In the genomic region with DNA sequence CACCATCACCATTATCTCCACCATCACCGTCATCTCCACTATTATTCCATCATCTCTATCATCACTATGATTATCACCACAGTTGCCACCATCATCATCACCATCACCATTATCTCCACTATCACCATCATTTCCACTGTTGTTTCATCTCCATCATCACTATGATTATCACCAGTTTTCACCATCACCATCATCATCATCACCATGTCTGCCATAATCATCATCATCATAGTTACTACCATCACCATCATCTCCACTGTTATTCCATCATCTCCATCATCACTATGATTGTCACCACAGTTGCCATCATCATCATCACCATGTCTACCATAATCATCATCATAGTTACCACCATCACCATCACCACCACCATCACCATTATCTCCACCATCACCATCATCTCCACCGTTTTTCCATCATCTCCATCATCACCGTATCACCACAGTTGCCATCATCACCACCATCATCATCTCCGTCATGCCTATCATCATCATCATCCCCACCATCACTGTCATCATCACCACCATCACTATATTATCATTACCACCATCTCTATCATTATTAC, we compare ENCODE assay signal across 23 cellular contexts.
"Had no signal": no experiment of that assay in that cellular context is flagged by ENCODE, and none has a peak within 500 bp of the region (broad histone marks: within the 10 kb centered on the region; RNA-seq: fewer than 3 reads in every experiment).

No MANE protein-coding gene starts in this region.

- H3K9me3 ChIP-seq: colonic mucosa, lower lobe of right lung, mucosa of descending colon had no signal

- H3K4me3 Mint-ChIP-seq: immature natural killer cell, mesothelial cell of epicardium had no signal

- H3K4me1 ChIP-seq: colonic mucosa, esophagus muscularis mucosa, foreskin keratinocyte, gastroesophageal sphincter, heart left ventricle, lower lobe of right lung had no signal

- H3K27ac Mint-ChIP-seq: immature natural killer cell, mesothelial cell of epicardium had no signal

- DNase-seq: colonic mucosa; dermis blood vessel endothelial cell; effector CD4-positive, alpha-beta T cell; effector memory CD4-positive, alpha-beta T cell; foreskin keratinocyte; heart left ventricle; hypothalamus; immature natural killer cell; kidney; kidney glomerular epithelial cell; left colon; lower lobe of right lung; mesenchymal stem cell; mucosa of descending colon had no signal

- H3K36me3 Mint-ChIP-seq: mesothelial cell of epicardium had no signal

- H3K27ac ChIP-seq: colonic mucosa, dorsolateral prefrontal cortex, esophagus muscularis mucosa, foreskin keratinocyte, gastroesophageal sphincter, heart left ventricle, hepatocyte, lower lobe of right lung had no signal

- H3K4me2 ChIP-seq: hepatocyte had no signal

- H3K27me3 ChIP-seq: colonic mucosa, dorsolateral prefrontal cortex, foreskin keratinocyte, heart left ventricle, hepatocyte had no signal

- ATAC-seq: foreskin keratinocyte, gastroesophageal sphincter, heart left ventricle, left colon, left lobe of liver, left ventricle myocardium superior, lower lobe of right lung, mucosa of descending colon had no signal

- H3K36me3 ChIP-seq: colonic mucosa, esophagus muscularis mucosa, gastroesophageal sphincter, heart left ventricle, lower lobe of right lung had no signal

- H3K4me1 Mint-ChIP-seq: mesothelial cell of epicardium had no signal

- FAIRE-seq: endothelial cell of umbilical vein, frontal cortex, kidney had no signal

- H3K79me2 ChIP-seq: hepatocyte had no signal

- H3K4me3 ChIP-seq: colonic mucosa, dorsolateral prefrontal cortex, esophagus muscularis mucosa, gastroesophageal sphincter, heart left ventricle, hepatocyte, lower lobe of right lung, mucosa of descending colon had no signal

- H2AFZ ChIP-seq: hepatocyte had no signal
